Comparison of ENCODE assay signal across 9 cellular contexts in the genomic region with DNA sequence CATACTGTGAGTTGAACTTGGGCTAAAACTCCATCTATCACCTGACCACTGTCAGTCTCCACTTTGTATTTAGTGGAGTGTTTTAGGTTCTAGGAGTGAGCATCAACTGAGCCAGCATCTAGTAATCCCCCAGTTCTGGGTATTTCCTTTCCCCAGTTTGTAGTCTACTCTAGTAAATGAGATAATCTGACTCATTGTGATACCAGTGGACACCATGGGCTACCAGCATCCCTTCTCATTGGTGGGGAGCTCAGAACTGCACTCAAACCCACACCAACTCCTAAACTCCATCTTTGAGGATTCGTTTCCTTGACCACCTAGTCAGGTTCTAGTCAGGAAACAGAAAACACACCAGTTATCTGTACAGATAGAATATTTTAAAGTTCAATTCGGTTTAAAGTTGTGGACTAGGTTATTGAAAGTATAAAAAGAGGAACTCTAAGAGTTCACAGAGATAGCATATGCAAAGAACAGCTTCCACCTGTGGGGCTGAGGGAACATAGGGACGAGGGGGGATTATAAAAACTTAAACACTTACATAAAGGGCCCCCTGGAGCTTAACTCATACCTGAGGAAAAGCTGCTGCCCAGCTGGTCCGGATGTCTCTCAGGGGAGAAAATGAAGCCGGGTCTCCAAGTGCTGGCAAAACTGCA. TPM values are rescaled to one million over a fixed set of nuclear protein-coding genes. Genes with fewer than 3 reads are reported as not detected.
DNase-seq lines count a peak whose midpoint lies in the region; ATAC-seq and TF ChIP-seq lines count a peak whose summit lies in the region.
"Had no signal": no experiment of that assay in that cellular context is flagged by ENCODE, and none has a peak within 500 bp of the region (broad histone marks: within the 10 kb centered on the region; RNA-seq: fewer than 3 reads in every experiment).

No MANE protein-coding gene starts in this region.

- TF ChIP-seq EP300 in ovary (IDR thresholded peaks at IDR 0.05): no peak

- intact Hi-C loops in ovary (cut with DNase I): no loop called here

- peaks cover 32% of the 10 kb centered on the region for H3K36me3 ChIP-seq in effector memory CD4-positive, alpha-beta T cell (ENCODE audit: control insufficient read depth, insufficient read depth, low read length)
- no peaks in the 10 kb centered on the region for H3K36me3 ChIP-seq in ovary

- no peaks in the 10 kb centered on the region for H3K9me3 Mint-ChIP-seq in activated naive CD8-positive, alpha-beta T cell treated with anti-CD3 and anti-CD28 coated beads, Interleukin-2, amount 10 ng/mL, durations not matched to agents 7 days and 5 days

- H3K9me3 ChIP-seq in T-helper 17 cell (ENCODE audit: control insufficient read depth, low read length, poor library complexity, severe bottlenecking): no peaks in the 10 kb centered on the region
- H3K9me3 ChIP-seq in effector memory CD4-positive, alpha-beta T cell (ENCODE audit: control insufficient read depth, low read length): no peaks in the 10 kb centered on the region
- H3K9me3 ChIP-seq in ovary: no peaks in the 10 kb centered on the region

- peak overlapping the region; percentile 42 for H3K27ac Mint-ChIP-seq in activated naive CD8-positive, alpha-beta T cell treated with anti-CD3 and anti-CD28 coated beads, Interleukin-2, amount 10 ng/mL, durations not matched to agents 7 days and 5 days
- no peak overlapping the region for H3K27ac Mint-ChIP-seq in T-helper 17 cell

- POLR2A ChIA-PET in activated naive CD8-positive, alpha-beta T cell treated with anti-CD3 and anti-CD28 coated beads, Interleukin-2, amount 10 ng/mL, durations not matched to agents 7 days and 5 days (lab: Charles Lee): no interaction called here

- no peak overlapping the region for H3K4me3 Mint-ChIP-seq in activated naive CD8-positive, alpha-beta T cell treated with anti-CD3 and anti-CD28 coated beads, Interleukin-2, amount 10 ng/mL, durations not matched to agents 7 days and 5 days
- no peak overlapping the region for H3K4me3 Mint-ChIP-seq in T-helper 17 cell

- no peaks in the 10 kb centered on the region for H3K27me3 Mint-ChIP-seq in activated naive CD8-positive, alpha-beta T cell treated with anti-CD3 and anti-CD28 coated beads, Interleukin-2, amount 10 ng/mL, durations not matched to agents 7 days and 5 days
- H3K27me3 Mint-ChIP-seq in T-helper 17 cell: no peaks in the 10 kb centered on the region

- no peak for DNase-seq in activated naive CD8-positive, alpha-beta T cell treated with anti-CD3 and anti-CD28 coated beads, Interleukin-2, amount 10 ng/mL, durations not matched to agents 7 days and 5 days
- DNase-seq in T-helper 17 cell: no peak
- DNase-seq in DMS153 (lab: John Stamatoyannopoulos, UW): no peak
- no peak for DNase-seq in effector memory CD4-positive, alpha-beta T cell
- DNase-seq in ovary: no peak
- DNase-seq: PC-9 had no signal

- no peaks in the 10 kb centered on the region for H3K4me1 ChIP-seq in effector memory CD4-positive, alpha-beta T cell (ENCODE audit: control insufficient read depth, insufficient read depth, low read length, poor library complexity, severe bottlenecking)
- no peaks in the 10 kb centered on the region for H3K4me1 ChIP-seq in ovary (ENCODE audit: insufficient read depth)

- WGBS in ovary, 3 donors: 74 to 80% (median 77%) methylated on average over 5 of the region's 5 CpGs

- ATAC-seq in GM18498 (IDR thresholded peaks at IDR 0.05; ENCODE audit: unreplicated experiment) (peak; percentile 86), GM19468 (IDR thresholded peaks at IDR 0.05; ENCODE audit: extremely low read depth, unreplicated experiment) (peak; percentile 82), HG03139 (IDR thresholded peaks at IDR 0.05; ENCODE audit: unreplicated experiment) (peak; percentile 76), T-helper 17 cell (no peak)
- no peak for ATAC-seq in activated naive CD8-positive, alpha-beta T cell treated with anti-CD3 and anti-CD28 coated beads, Interleukin-2, amount 10 ng/mL, durations not matched to agents 7 days and 5 days (ENCODE audit: low read depth)

- no peaks in the 10 kb centered on the region for H3K27me3 ChIP-seq in effector memory CD4-positive, alpha-beta T cell (replicated peaks; ENCODE audit: control insufficient read depth, insufficient read depth, low read length, poor library complexity, severe bottlenecking)
- H3K27me3 ChIP-seq in ovary: no peaks in the 10 kb centered on the region

- TF ChIP-seq POLR2A in ovary (IDR thresholded peaks at IDR 0.05): no peak

- H3K27ac ChIP-seq in effector memory CD4-positive, alpha-beta T cell (ENCODE audit: insufficient read depth, low read length, poor library complexity, severe bottlenecking): no peak overlapping the region
- no peak overlapping the region for H3K27ac ChIP-seq in ovary
- H3K27ac ChIP-seq: PC-9 had no signal

- no peak for TF ChIP-seq CTCF in ovary (IDR thresholded peaks at IDR 0.05)

- H3K36me3 Mint-ChIP-seq in activated naive CD8-positive, alpha-beta T cell treated with anti-CD3 and anti-CD28 coated beads, Interleukin-2, amount 10 ng/mL, durations not matched to agents 7 days and 5 days: peaks cover 20% of the 10 kb centered on the region
- peaks cover 2% of the 10 kb centered on the region for H3K36me3 Mint-ChIP-seq in T-helper 17 cell (ENCODE audit: low read depth)

- H3K4me1 Mint-ChIP-seq in activated naive CD8-positive, alpha-beta T cell treated with anti-CD3 and anti-CD28 coated beads, Interleukin-2, amount 10 ng/mL, durations not matched to agents 7 days and 5 days: peaks cover 9% of the 10 kb centered on the region
- peaks cover 2% of the 10 kb centered on the region for H3K4me1 Mint-ChIP-seq in T-helper 17 cell

- no peak overlapping the region for H3K4me3 ChIP-seq in effector memory CD4-positive, alpha-beta T cell (ENCODE audit: insufficient read depth, low read depth, low read length, poor library complexity, severe bottlenecking)
- no peak overlapping the region for H3K4me3 ChIP-seq in ovary
- H3K4me3 ChIP-seq: PC-9 had no signal

RNA-seq across cellular contexts. Expression of a gene that starts 36.0 kb away (rescaled TPM):
- total RNA-seq in activated naive CD8-positive, alpha-beta T cell treated with anti-CD3 and anti-CD28 coated beads, Interleukin-2, amount 10 ng/mL, durations not matched to agents 7 days and 5 days: 10 to 100 TPM; 26.5 to 28.3 TPM
- total RNA-seq in T-helper 17 cell: 1 to 10 TPM; 8.8 to 9.4 TPM
- 10 to 100 TPM in 3 of 7 donors, 1 to 10 TPM in 4; 6.8 to 12.4 (median 9.6) TPM for total RNA-seq in ovary
- polyA plus RNA-seq in ovary: 10 to 100 TPM in 1 of 2 donors, 1 to 10 TPM in 1; 8.0 to 22.5 TPM

Comparison
In these comparisons a context has a peak if more than half of its experiments do, and no peak if none do; other contexts are left out.
1. ATAC-seq: peak in GM18498 (single experiment), GM19468 (single experiment) and HG03139 (single experiment); none in activated naive CD8-positive, alpha-beta T cell treated with anti-CD3 and anti-CD28 coated beads, Interleukin-2, amount 10 ng/mL, durations not matched to agents 7 days and 5 days (single experiment) and T-helper 17 cell (single experiment).